1 cellular context compared by ENCODE assay signal in the genomic region with DNA sequence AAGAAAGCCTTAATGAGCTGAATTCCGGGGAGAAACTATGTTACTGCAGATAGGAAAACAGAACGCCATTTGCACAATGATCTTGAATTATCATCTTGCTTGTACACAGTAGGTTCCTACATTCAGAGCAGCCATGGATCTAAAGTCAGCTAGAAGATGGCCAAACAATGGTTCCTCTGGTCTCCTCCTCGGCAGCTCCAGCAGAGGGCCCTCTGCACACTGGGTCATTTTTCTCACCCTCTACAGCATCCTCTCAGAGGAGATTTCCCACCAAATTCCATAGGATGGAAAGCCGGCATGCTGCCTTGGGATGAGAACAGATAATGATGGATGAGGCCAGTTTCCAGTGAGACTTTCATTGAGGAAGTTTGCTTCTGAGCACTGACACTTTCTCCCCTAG.
TF ChIP-seq lines count a peak whose summit lies in the region.

No MANE protein-coding gene starts in this region.

TF ChIP-seq in SK-N-SH treated with all-trans-retinoic acid at 6 μM for 48 hours, 23 proteins besides CTCF, POLR2A, EP300 and RAD21 (continued from another document):
- TF ChIP-seq, protein P1, sequence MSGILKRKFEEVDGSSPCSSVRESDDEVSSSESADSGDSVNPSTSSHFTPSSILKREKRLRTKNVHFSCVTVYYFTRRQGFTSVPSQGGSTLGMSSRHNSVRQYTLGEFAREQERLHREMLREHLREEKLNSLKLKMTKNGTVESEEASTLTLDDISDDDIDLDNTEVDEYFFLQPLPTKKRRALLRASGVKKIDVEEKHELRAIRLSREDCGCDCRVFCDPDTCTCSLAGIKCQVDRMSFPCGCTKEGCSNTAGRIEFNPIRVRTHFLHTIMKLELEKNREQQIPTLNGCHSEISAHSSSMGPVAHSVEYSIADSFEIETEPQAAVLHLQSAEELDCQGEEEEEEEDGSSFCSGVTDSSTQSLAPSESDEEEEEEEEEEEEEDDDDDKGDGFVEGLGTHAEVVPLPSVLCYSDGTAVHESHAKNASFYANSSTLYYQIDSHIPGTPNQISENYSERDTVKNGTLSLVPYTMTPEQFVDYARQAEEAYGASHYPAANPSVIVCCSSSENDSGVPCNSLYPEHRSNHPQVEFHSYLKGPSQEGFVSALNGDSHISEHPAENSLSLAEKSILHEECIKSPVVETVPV (CRISPR knock-in tag; IDR thresholded peaks at IDR 0.05) = no peak
- TF ChIP-seq RARB (CRISPR knock-in tag; IDR thresholded peaks at IDR 0.05) (no peak), OSR1 (CRISPR knock-in tag; IDR thresholded peaks at IDR 0.05) (no peak), GLIS3 (CRISPR knock-in tag; IDR thresholded peaks at IDR 0.05) (no peak), ZNF70 (CRISPR knock-in tag; IDR thresholded peaks at IDR 0.05) (no peak), ZFP3 (CRISPR knock-in tag; IDR thresholded peaks at IDR 0.05) (no peak), PPARA (CRISPR knock-in tag; IDR thresholded peaks at IDR 0.05; ENCODE audit: borderline replicate concordance) (no peak), ISL1 (CRISPR knock-in tag; IDR thresholded peaks at IDR 0.05) (no peak)
- TF ChIP-seq, protein P2, sequence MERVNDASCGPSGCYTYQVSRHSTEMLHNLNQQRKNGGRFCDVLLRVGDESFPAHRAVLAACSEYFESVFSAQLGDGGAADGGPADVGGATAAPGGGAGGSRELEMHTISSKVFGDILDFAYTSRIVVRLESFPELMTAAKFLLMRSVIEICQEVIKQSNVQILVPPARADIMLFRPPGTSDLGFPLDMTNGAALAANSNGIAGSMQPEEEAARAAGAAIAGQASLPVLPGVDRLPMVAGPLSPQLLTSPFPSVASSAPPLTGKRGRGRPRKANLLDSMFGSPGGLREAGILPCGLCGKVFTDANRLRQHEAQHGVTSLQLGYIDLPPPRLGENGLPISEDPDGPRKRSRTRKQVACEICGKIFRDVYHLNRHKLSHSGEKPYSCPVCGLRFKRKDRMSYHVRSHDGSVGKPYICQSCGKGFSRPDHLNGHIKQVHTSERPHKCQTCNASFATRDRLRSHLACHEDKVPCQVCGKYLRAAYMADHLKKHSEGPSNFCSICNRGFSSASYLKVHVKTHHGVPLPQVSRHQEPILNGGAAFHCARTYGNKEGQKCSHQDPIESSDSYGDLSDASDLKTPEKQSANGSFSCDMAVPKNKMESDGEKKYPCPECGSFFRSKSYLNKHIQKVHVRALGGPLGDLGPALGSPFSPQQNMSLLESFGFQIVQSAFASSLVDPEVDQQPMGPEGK (CRISPR knock-in tag; IDR thresholded peaks at IDR 0.05; ENCODE audit: borderline replicate concordance) = no peak
- TF ChIP-seq, protein P3, sequence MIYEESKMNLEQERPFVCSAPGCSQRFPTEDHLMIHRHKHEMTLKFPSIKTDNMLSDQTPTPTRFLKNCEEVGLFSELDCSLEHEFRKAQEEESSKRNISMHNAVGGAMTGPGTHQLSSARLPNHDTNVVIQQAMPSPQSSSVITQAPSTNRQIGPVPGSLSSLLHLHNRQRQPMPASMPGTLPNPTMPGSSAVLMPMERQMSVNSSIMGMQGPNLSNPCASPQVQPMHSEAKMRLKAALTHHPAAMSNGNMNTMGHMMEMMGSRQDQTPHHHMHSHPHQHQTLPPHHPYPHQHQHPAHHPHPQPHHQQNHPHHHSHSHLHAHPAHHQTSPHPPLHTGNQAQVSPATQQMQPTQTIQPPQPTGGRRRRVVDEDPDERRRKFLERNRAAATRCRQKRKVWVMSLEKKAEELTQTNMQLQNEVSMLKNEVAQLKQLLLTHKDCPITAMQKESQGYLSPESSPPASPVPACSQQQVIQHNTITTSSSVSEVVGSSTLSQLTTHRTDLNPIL (CRISPR knock-in tag; IDR thresholded peaks at IDR 0.05; ENCODE audit: low read depth) = no peak
